Comparison of ENCODE assay signal across 19 cellular contexts in genomic region chr5:172143875-172144274, GRCh38. TPM values are rescaled to one million over a fixed set of nuclear protein-coding genes. Genes with fewer than 3 reads are reported as not detected.
DNase-seq lines count a peak whose midpoint lies in the region; ATAC-seq, FAIRE-seq and TF ChIP-seq lines count a peak whose summit lies in the region.
"Had no signal": no experiment of that assay in that cellular context is flagged by ENCODE, and none has a peak within 500 bp of the region (broad histone marks: within the 10 kb centered on the region; RNA-seq: fewer than 3 reads in every experiment).

No MANE protein-coding gene starts in this region.

- intact Hi-C loops in natural killer cell (cut with micrococcal nuclease), result loop anchor here (2.0 kb wide), 1 partner anchor 19 kb away; no protein-coding TSS in a partner anchor

- H3K36me3 Mint-ChIP-seq in CD4-positive, CD25-positive, alpha-beta regulatory T cell, result peaks cover 24% of the 10 kb centered on the region
- H3K36me3 Mint-ChIP-seq in natural killer cell, result no peaks in the 10 kb centered on the region

- H3K4me3 Mint-ChIP-seq in CD4-positive, CD25-positive, alpha-beta regulatory T cell, result peak overlapping the region in 3 of 4 donors; percentile 20 to 66 (median 24)
- peak overlapping the region; percentile 57 for H3K4me3 Mint-ChIP-seq in natural killer cell

- H3K4me1 ChIP-seq in CD4-positive, CD25-positive, alpha-beta regulatory T cell (ENCODE audit: control insufficient read depth, insufficient read depth, low read length, poor library complexity, severe bottlenecking), result peaks cover 71% of the 10 kb centered on the region
- H3K4me1 ChIP-seq: ascending aorta, sigmoid colon had no signal

- H3K36me3 ChIP-seq in CD4-positive, CD25-positive, alpha-beta regulatory T cell (ENCODE audit: control insufficient read depth, insufficient read depth, low read length), result peaks cover 67% of the 10 kb centered on the region
- H3K36me3 ChIP-seq: ascending aorta had no signal

- H3K9me3 ChIP-seq in CD4-positive, CD25-positive, alpha-beta regulatory T cell (ENCODE audit: control insufficient read depth in 2 of 2, low read length in 2 of 2), result no peaks in the 10 kb centered on the region
- H3K9me3 ChIP-seq: ascending aorta, sigmoid colon had no signal

- FAIRE-seq in GM19239 (lab: Jason Lieb, UNC), result no peak
- FAIRE-seq: urothelium cell line had no signal

- no peak for ATAC-seq in CD4-positive, CD25-positive, alpha-beta regulatory T cell (ENCODE audit: low read depth in 2 of 2)
- ATAC-seq in natural killer cell, result no peak

- no peaks in the 10 kb centered on the region for H3K27me3 ChIP-seq in CD4-positive, CD25-positive, alpha-beta regulatory T cell (ENCODE audit: control insufficient read depth, insufficient read depth, low read length)
- H3K27me3 ChIP-seq: ascending aorta, sigmoid colon had no signal

- peaks cover 40 to 95% (median 59%) of the 10 kb centered on the region in 4 donors for H3K4me1 Mint-ChIP-seq in CD4-positive, CD25-positive, alpha-beta regulatory T cell
- peaks cover 88 to 93% of the 10 kb centered on the region in 2 donors for H3K4me1 Mint-ChIP-seq in natural killer cell

- no peak overlapping the region for H3K4me3 ChIP-seq in CD4-positive, CD25-positive, alpha-beta regulatory T cell (ENCODE audit: low read depth, low read length)
- H3K4me3 ChIP-seq: ascending aorta, sigmoid colon had no signal

- H3K9me3 Mint-ChIP-seq in CD4-positive, CD25-positive, alpha-beta regulatory T cell, result no peaks in the 10 kb centered on the region
- H3K9me3 Mint-ChIP-seq in natural killer cell, result no peaks in the 10 kb centered on the region

- H3K27ac ChIP-seq in CD4-positive, CD25-positive, alpha-beta regulatory T cell (ENCODE audit: insufficient read depth, low read length, poor library complexity, severe bottlenecking), result no peak overlapping the region
- peak overlapping the region; percentile 70 for H3K27ac ChIP-seq in cingulate gyrus (ENCODE audit: low read depth, low read length)
- H3K27ac ChIP-seq: ascending aorta had no signal

- peak overlapping the region; percentile 77 to 89 (median 79) for H3K27ac Mint-ChIP-seq in CD4-positive, CD25-positive, alpha-beta regulatory T cell
- peak overlapping the region; percentile 97 to 98 for H3K27ac Mint-ChIP-seq in natural killer cell

- H3K27me3 Mint-ChIP-seq in CD4-positive, CD25-positive, alpha-beta regulatory T cell, result no peaks in the 10 kb centered on the region
- no peaks in the 10 kb centered on the region for H3K27me3 Mint-ChIP-seq in natural killer cell (ENCODE audit: low read depth in 2 of 2)

- DNase-seq in CD4-positive, CD25-positive, alpha-beta regulatory T cell, result no peak
- DNase-seq in NCI-H69 (lab: John Stamatoyannopoulos, UW), result peak; percentile 43
- DNase-seq in natural killer cell, result no peak
- no peak for DNase-seq in NCI-H510A (lab: John Stamatoyannopoulos, UW)
- no peak for DNase-seq in NCI-H446 (lab: John Stamatoyannopoulos, UW)
- DNase-seq in GM19239 (ENCODE audit: insufficient read length, low spot score), result no peak
- DNase-seq in MV-4-11 (lab: John Stamatoyannopoulos, UW), result no peak
- DNase-seq: activated CD4-positive, CD25-positive, alpha-beta regulatory T cell treated with anti-CD3 and anti-CD28 coated beads, Interleukin-2, amount 50 U/mL, for 72 hours; activated T-cell treated with anti-CD3 and anti-CD28 coated beads, Interleukin-2, amount 50 U/mL, for 1 hour; DMS79 treated with DMSO at 0.1 percent for 48 hours; NCI-H2081; NCI-H774; sigmoid colon; stimulated activated CD4-positive, alpha-beta T cell treated with anti-CD3 and anti-CD28 coated beads, Interleukin-2, amount 100 ng/mL, for 48 hours; T-helper 2 cell had no signal

- no peak for TF ChIP-seq CTCF in natural killer cell (IDR thresholded peaks at IDR 0.05)

RNA-seq across cellular contexts. Expression of gene STK10, which starts 44.1 kb away (rescaled TPM):
- 533 TPM for total RNA-seq in CD4-positive, CD25-positive, alpha-beta regulatory T cell
- polyA plus RNA-seq in CD4-positive, CD25-positive, alpha-beta regulatory T cell, result 10 to 100 TPM; 71.2 to 77.2 (median 74.1) TPM
- total RNA-seq in natural killer cell, result 100 to 1,000 TPM; 705 to 879 (median 783) TPM

RNA-seq across cellular contexts. Expression of gene EFCAB9, which starts 50.1 kb away (rescaled TPM):
- not detected for total RNA-seq in CD4-positive, CD25-positive, alpha-beta regulatory T cell
- not detected for polyA plus RNA-seq in CD4-positive, CD25-positive, alpha-beta regulatory T cell
- total RNA-seq in natural killer cell, result not detected
- total RNA-seq: ascending aorta, liver, sigmoid colon had no signal
- polyA plus RNA-seq: liver, sigmoid colon had no signal
